In the genomic region with DNA sequence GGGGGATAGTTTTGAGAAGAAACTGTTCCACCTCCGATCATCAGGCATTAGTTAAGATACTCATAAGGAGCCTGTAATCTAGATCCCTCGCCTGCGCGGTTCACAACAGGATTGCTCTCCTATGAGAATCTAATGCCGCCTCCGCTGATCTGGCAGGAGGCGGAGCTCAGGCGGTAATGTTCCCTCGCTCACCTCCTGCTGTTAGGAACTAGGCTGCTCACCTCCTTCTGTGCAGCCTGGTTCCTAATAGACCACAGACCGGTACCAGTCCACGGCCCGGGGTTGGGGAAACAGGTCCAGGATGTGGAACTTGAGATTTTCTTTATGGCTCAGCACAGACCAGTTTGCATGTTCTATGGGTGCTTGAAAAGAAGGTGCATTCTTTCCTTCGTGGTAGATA, we compare ENCODE assay signal across 1 cellular context.
TF ChIP-seq lines count a peak whose summit lies in the region.

No MANE protein-coding gene starts in this region.

TF ChIP-seq in GM23338, 12 proteins besides CTCF, POLR2A, EP300 and RAD21 (continued from another document):
- TF ChIP-seq ZNF331 (CRISPR knock-in tag; IDR thresholded peaks at IDR 0.05; ENCODE audit: low read depth) (no peak), JUNB (IDR thresholded peaks at IDR 0.05; ENCODE audit: unreplicated experiment) (no peak), ZNF462 (CRISPR knock-in tag; IDR thresholded peaks at IDR 0.05) (no peak)
